Comparison of ENCODE assay signal across 23 cellular contexts in genomic region chr1:166197141-166197540, GRCh38. TPM values are rescaled to one million over a fixed set of nuclear protein-coding genes. Genes with fewer than 3 reads are reported as not detected.
DNase-seq lines count a peak whose midpoint lies in the region; ATAC-seq, FAIRE-seq and TF ChIP-seq lines count a peak whose summit lies in the region.
"Had no signal": no experiment of that assay in that cellular context is flagged by ENCODE, and none has a peak within 500 bp of the region (broad histone marks: within the 10 kb centered on the region; RNA-seq: fewer than 3 reads in every experiment).

No MANE protein-coding gene starts in this region.

- FAIRE-seq in pancreas (lab: Jason Lieb, UNC), result no peak
- FAIRE-seq: keratinocyte had no signal

- TF ChIP-seq CTCF in fibroblast of the aortic adventitia (IDR thresholded peaks at IDR 0.05; ENCODE audit: insufficient read depth, low read length) (no peak), pancreas (IDR thresholded peaks at IDR 0.05) (no peak)

- peak; percentile 19 for DNase-seq in HT1080 (ENCODE audit: low read depth)
- DNase-seq in RPMI7951 (ENCODE audit: low read depth), result peak; percentile 7
- peak; percentile 71 for DNase-seq in fibroblast of the aortic adventitia (ENCODE audit: low read depth)
- peak in 3 of 6 donors; percentile 16 to 36 (median 28) for DNase-seq in pancreas
- DNase-seq in SKM-1 treated with dmso at 0.1 percent for 144 hours (lab: John Stamatoyannopoulos, UW; ENCODE audit: unreplicated experiment), result no peak
- DNase-seq in activated CD4-positive, alpha-beta T cell treated with anti-CD3 and anti-CD28 coated beads, Interleukin-2, amount 50 U/mL, for 4 hours, result no peak
- no peak for DNase-seq in NCI-H2029 (lab: John Stamatoyannopoulos, UW)
- DNase-seq: activated CD4-positive, alpha-beta memory T cell treated with anti-CD3 and anti-CD28 coated beads, Interleukin-2, amount 10 ng/mL, durations not matched to agents 7 days and 5 days; aorta; foreskin melanocyte; NCI-H2081; retina; SHP77 treated with DMSO at 0.1 percent for 48 hours; stimulated activated CD4-positive, alpha-beta T cell treated with anti-CD3 and anti-CD28 coated beads, Interleukin-4, amount 100 ng/mL, for 4 hours; stimulated activated naive CD4-positive, alpha-beta T cell; T-cell; testis had no signal

- peak overlapping the region in 2 of 4 donors; percentile 33 to 51 for H3K27ac ChIP-seq in pancreas
- H3K27ac ChIP-seq: testis had no signal

- H3K27me3 ChIP-seq in pancreas, result peaks cover 0 to 2% (median 0%) of the 10 kb centered on the region in 4 donors
- H3K27me3 ChIP-seq: MG63, testis had no signal

- H3K4me3 ChIP-seq in fibroblast of the aortic adventitia (ENCODE audit: low read depth, low read length) (no peak overlapping the region), pancreas (no peak overlapping the region)
- H3K4me3 ChIP-seq: MG63, testis had no signal

- no peaks in the 10 kb centered on the region for H3K9me3 ChIP-seq in pancreas
- H3K9me3 ChIP-seq: MG63, testis had no signal

- ATAC-seq in pancreas, result peak; percentile 92 to 94 (median 93)
- ATAC-seq: HCT116, T-cell had no signal

- intact Hi-C loops in pancreas (cut with DNase I), result no loop called here

- whole genome bisulfite sequencing in pancreas, 2 donors, result 39 to 48% methylated on average over 1 of the region's 1 CpG

- no peaks in the 10 kb centered on the region for H3K36me3 ChIP-seq in pancreas
- H3K36me3 ChIP-seq: MG63 had no signal

- H3K4me1 ChIP-seq in pancreas, result peaks cover 0 to 6% (median 3%) of the 10 kb centered on the region in 3 donors
- H3K4me1 ChIP-seq: testis had no signal

RNA-seq across cellular contexts. Expression of gene FAM78B, which starts 30.3 kb away (rescaled TPM):
- total RNA-seq in HT1080 (2014; rRNA removed; shearing (Covaris generic)), result 3.6 and 3.8 TPM in 2 replicates
- 3.6 and 4.0 TPM in 2 replicates for polyA plus RNA-seq in HT1080 (2015; cell fraction: cytosol; rRNA removed)
- 1.3 and 1.8 TPM in 2 replicates for polyA plus RNA-seq in HT1080 (2015; cell fraction: nucleus; rRNA removed)
- total RNA-seq in RPMI7951 (2014; rRNA removed; shearing (Covaris generic)), result 0.36 and 0.88 TPM in 2 replicates
- total RNA-seq in fibroblast of the aortic adventitia (ENCODE audit: low replicate concordance) (0.25 and 0.27 TPM in 2 replicates), pancreas (1 to 10 TPM in 4 of 6 donors, under 1 TPM in 2; 0.66 to 3.6 (median 1.4) TPM)
- 1 to 10 TPM; 1.0 to 1.5 TPM for polyA plus RNA-seq in pancreas
- total RNA-seq: G401, myocyte, OCI-LY7 had no signal

Comparison
In these comparisons a context has a peak if more than half of its experiments do, and no peak if none do; other contexts are left out.
1. DNase-seq: peak in HT1080 (single experiment), RPMI7951 (single experiment) and fibroblast of the aortic adventitia (single experiment); none in SKM-1 treated with dmso at 0.1 percent for 144 hours (single experiment), activated CD4-positive, alpha-beta T cell treated with anti-CD3 and anti-CD28 coated beads, Interleukin-2, amount 50 U/mL, for 4 hours (0 of 2) and NCI-H2029 (single experiment).